ENCODE assay signal across 8 cellular contexts in genomic region chr4:2042207-2042946, GRCh38. TPM values are rescaled to one million over a fixed set of nuclear protein-coding genes. Genes with fewer than 3 reads are reported as not detected.
A peak's percentile ranks its signal among the peaks of the same experiment; 100 is the strongest.
DNase-seq lines count a peak whose midpoint lies in the region; ATAC-seq and TF ChIP-seq lines count a peak whose summit lies in the region.

No MANE protein-coding gene starts in this region.

- H3K36me3 Mint-ChIP-seq in activated naive CD4-positive, alpha-beta T cell treated with anti-CD3 and anti-CD28 coated beads for 36 hours (ENCODE audit: low read depth), result no peaks in the 10 kb centered on the region

- peak overlapping the region; percentile 63 for H3K4me3 Mint-ChIP-seq in activated naive CD4-positive, alpha-beta T cell treated with anti-CD3 and anti-CD28 coated beads for 36 hours

- peaks cover 19% of the 10 kb centered on the region for H3K27me3 Mint-ChIP-seq in activated naive CD4-positive, alpha-beta T cell treated with anti-CD3 and anti-CD28 coated beads for 36 hours (ENCODE audit: low read depth)

- no peaks in the 10 kb centered on the region for H3K9me3 ChIP-seq in MM.1S (replicated peaks; ENCODE audit: insufficient read depth, low read length)

- H3K27ac ChIP-seq in MM.1S (ENCODE audit: low read length) (no peak overlapping the region), rectal smooth muscle tissue (ENCODE audit: low read depth, low read length) (no peak overlapping the region)

- H3K36me3 ChIP-seq in MM.1S (replicated peaks; ENCODE audit: insufficient read depth, low read length) (no peaks in the 10 kb centered on the region), rectal smooth muscle tissue (ENCODE audit: control insufficient read depth, insufficient read depth, low read length) (no peaks in the 10 kb centered on the region)

- no peaks in the 10 kb centered on the region for H3K9me3 Mint-ChIP-seq in activated naive CD4-positive, alpha-beta T cell treated with anti-CD3 and anti-CD28 coated beads for 36 hours

- DNase-seq in 8988T, result peak; percentile 69
- DNase-seq in MM.1S, result peak; percentile 38
- peak; percentile 38 for DNase-seq in activated naive CD4-positive, alpha-beta T cell treated with anti-CD3 and anti-CD28 coated beads for 36 hours
- DNase-seq in cardiac septum (ENCODE audit: low spot score), result peak; percentile 73
- DNase-seq in SK-N-DZ (ENCODE audit: low spot score), result no peak

- no peaks in the 10 kb centered on the region for H3K79me2 ChIP-seq in MM.1S (ENCODE audit: low read length)

- H3K4me3 ChIP-seq in MM.1S (ENCODE audit: low read length), result peak overlapping the region; percentile 93
- H3K4me3 ChIP-seq in rectal smooth muscle tissue (ENCODE audit: low read length), result peak overlapping the region; percentile 73

- no peaks in the 10 kb centered on the region for H3K9me2 ChIP-seq in MM.1S (replicated peaks; ENCODE audit: insufficient read depth, low read length)

- 0 out of 2 replicates have a peak overlapping the region, but pooled peaks have one; percentile 97 for H2AFZ ChIP-seq in MM.1S (ENCODE audit: low read length)

- peak overlapping the region; percentile 50 for H3K4me2 ChIP-seq in MM.1S (ENCODE audit: low read depth, low read length)

- no peaks in the 10 kb centered on the region for H4K20me1 ChIP-seq in MM.1S (ENCODE audit: insufficient read depth, low read length)

- H3K4me1 ChIP-seq in MM.1S (ENCODE audit: low read length) (0 out of 2 replicates have a peak, but pooled peaks cover 3% of the 10 kb centered on the region), rectal smooth muscle tissue (ENCODE audit: control insufficient read depth, insufficient read depth, low read length) (no peaks in the 10 kb centered on the region)

- no peak overlapping the region for H3K27ac Mint-ChIP-seq in activated naive CD4-positive, alpha-beta T cell treated with anti-CD3 and anti-CD28 coated beads for 36 hours

- 0 out of 2 replicates have a peak overlapping the region, but pooled peaks have one; percentile 49 for H3K9ac ChIP-seq in MM.1S (ENCODE audit: low read length)
- no peak overlapping the region for H3K9ac ChIP-seq in rectal smooth muscle tissue (ENCODE audit: low read length)

- CTCF ChIA-PET in activated naive CD4-positive, alpha-beta T cell treated with anti-CD3 and anti-CD28 coated beads for 36 hours (lab: Charles Lee), result no interaction called here

- H3K4me1 Mint-ChIP-seq in activated naive CD4-positive, alpha-beta T cell treated with anti-CD3 and anti-CD28 coated beads for 36 hours (ENCODE audit: low read depth), result peaks cover 4% of the 10 kb centered on the region

- H3K27me3 ChIP-seq in MM.1S (replicated peaks; ENCODE audit: insufficient read depth, low read length) (peaks cover 29% of the 10 kb centered on the region), rectal smooth muscle tissue (ENCODE audit: control insufficient read depth, insufficient read depth, low read length) (peaks cover 9% of the 10 kb centered on the region)

- intact Hi-C loops in activated naive CD4-positive, alpha-beta T cell treated with anti-CD3 and anti-CD28 coated beads for 36 hours (cut with micrococcal nuclease), result no loop called here
- intact Hi-C loops in cardiac septum (cut with DNase I), result no loop called here

- no peaks in the 10 kb centered on the region; the same call in 1 of the 2 replicates for H3F3A ChIP-seq in MM.1S (ENCODE audit: insufficient read depth, low read length)

- TF ChIP-seq CTCF in MM.1S (IDR thresholded peaks at IDR 0.05; ENCODE audit: low read length), result no peak

- ATAC-seq in GM19043 (IDR thresholded peaks at IDR 0.05; ENCODE audit: low read depth, unreplicated experiment) (peak; percentile 19), HG02938 (IDR thresholded peaks at IDR 0.05; ENCODE audit: unreplicated experiment) (no peak)

RNA-seq across cellular contexts. Expression of gene NAT8L, which starts 16.8 kb away (rescaled TPM):
- under 1 TPM; 0.21 to 0.32 TPM for total RNA-seq in activated naive CD4-positive, alpha-beta T cell treated with anti-CD3 and anti-CD28 coated beads for 36 hours
- 1.1 TPM for total RNA-seq in cardiac septum
- polyA plus RNA-seq in SK-N-DZ (2014; cell fraction: cytosol; rRNA removed), result 2.8 and 3.9 TPM in 2 replicates
- polyA plus RNA-seq in SK-N-DZ (2014; cell fraction: nucleus; rRNA removed), result 6.2 and 12.0 TPM in 2 replicates

RNA-seq across cellular contexts. Expression of gene NELFA, which starts 33.6 kb away (rescaled TPM):
- 10 to 100 TPM; 44.1 to 45.3 TPM for total RNA-seq in activated naive CD4-positive, alpha-beta T cell treated with anti-CD3 and anti-CD28 coated beads for 36 hours
- total RNA-seq in cardiac septum, result 14.7 TPM
- 50.7 and 51.7 TPM in 2 replicates for polyA plus RNA-seq in SK-N-DZ (2014; cell fraction: cytosol; rRNA removed)
- 47.8 and 51.0 TPM in 2 replicates for polyA plus RNA-seq in SK-N-DZ (2014; cell fraction: nucleus; rRNA removed)
